Comparison of ENCODE assay signal across 1 cellular context in the genomic region with DNA sequence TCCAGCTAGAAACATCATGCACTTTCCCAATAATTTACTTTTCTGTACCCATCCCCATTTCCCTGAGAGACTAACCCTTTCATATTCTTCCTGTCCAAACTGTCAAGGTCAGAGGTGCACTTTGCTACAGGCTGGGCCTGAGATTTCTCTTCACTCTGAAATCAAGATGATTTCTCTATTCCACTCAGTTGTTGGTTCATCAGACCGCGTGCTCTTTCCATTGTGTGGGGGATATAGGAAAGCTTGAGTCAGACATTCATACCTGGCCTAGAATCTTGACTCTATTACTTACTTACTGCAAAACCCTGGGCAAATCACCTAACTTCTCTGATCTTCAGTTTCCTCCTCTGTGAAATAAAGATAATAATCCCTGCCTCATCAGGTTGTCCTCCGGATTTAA.
TF ChIP-seq lines count a peak whose summit lies in the region.

No MANE protein-coding gene starts in this region.

TF ChIP-seq in K562, 482 proteins besides CTCF, POLR2A, EP300 and RAD21:
- TF ChIP-seq TCF7L2 (IDR thresholded peaks at IDR 0.05; ENCODE audit: low read depth, low read length) (no peak), ZNF318 (IDR thresholded peaks at IDR 0.05; ENCODE audit: borderline replicate concordance in 1 of 2, low read depth in 1 of 2) (no peak), CBX5 (IDR thresholded peaks at IDR 0.05; ENCODE audit: borderline replicate concordance, low read depth) (no peak), CGGBP1 (CRISPR knock-in tag; IDR thresholded peaks at IDR 0.05) (no peak), SMARCC2 (IDR thresholded peaks at IDR 0.05; ENCODE audit: low read depth) (no peak), SREBF2 (CRISPR knock-in tag; IDR thresholded peaks at IDR 0.05) (no peak)
TF ChIP-seq in K562: peak in this region for 0.
